In genomic region chr12:104974626-104975290, GRCh38 we compare ENCODE assay signal across 9 cellular contexts. TPM values are rescaled to one million over a fixed set of nuclear protein-coding genes. Genes with fewer than 3 reads are reported as not detected.
A peak's percentile ranks its signal among the peaks of the same experiment; 100 is the strongest.
DNase-seq lines count a peak whose midpoint lies in the region; ATAC-seq, FAIRE-seq and TF ChIP-seq lines count a peak whose summit lies in the region.
"Had no signal": no experiment of that assay in that cellular context is flagged by ENCODE, and none has a peak within 500 bp of the region (broad histone marks: within the 10 kb centered on the region; RNA-seq: fewer than 3 reads in every experiment).

No MANE protein-coding gene starts in this region.

- no peak overlapping the region for H3K27ac Mint-ChIP-seq in activated T-helper 1 cell treated with anti-CD3 and anti-CD28 coated beads, Interleukin-12 subunit alpha, Interleukin-12 subunit beta, Interleukin-2, Interleukin-4 antibody, amounts not matched to agents 30 ng/mL and 10 ng/mL and 1 ng/mL, durations not matched to agents 14 hours and 24 hours and 36 hours
- H3K27ac Mint-ChIP-seq: activated naive CD4-positive, alpha-beta T cell treated with anti-CD3 and anti-CD28 coated beads, Interleukin-2, amount 50 U/mL, for 24 hours had no signal

- TF ChIP-seq EP300 in gastroesophageal sphincter (IDR thresholded peaks at IDR 0.05) = no peak

- H3K36me3 ChIP-seq in gastroesophageal sphincter = no peaks in the 10 kb centered on the region
- no peaks in the 10 kb centered on the region for H3K36me3 ChIP-seq in aorta (ENCODE audit: control insufficient read depth in 1 of 2, insufficient read depth in 2 of 2, low read length in 1 of 2)

- FAIRE-seq in GM12892 (lab: Jason Lieb, UNC) = peak; percentile 92
- no peak for FAIRE-seq in HTR-8/SVneo (lab: Jason Lieb, UNC)

- H3K36me3 Mint-ChIP-seq in activated T-helper 1 cell treated with anti-CD3 and anti-CD28 coated beads, Interleukin-12 subunit alpha, Interleukin-12 subunit beta, Interleukin-2, Interleukin-4 antibody, amounts not matched to agents 30 ng/mL and 10 ng/mL and 1 ng/mL, durations not matched to agents 14 hours and 24 hours and 36 hours (ENCODE audit: low read depth) = no peaks in the 10 kb centered on the region
- H3K36me3 Mint-ChIP-seq: activated naive CD4-positive, alpha-beta T cell treated with anti-CD3 and anti-CD28 coated beads, Interleukin-2, amount 50 U/mL, for 24 hours had no signal

- peaks cover 12% of the 10 kb centered on the region for H3K27me3 Mint-ChIP-seq in activated T-helper 1 cell treated with anti-CD3 and anti-CD28 coated beads, Interleukin-12 subunit alpha, Interleukin-12 subunit beta, Interleukin-2, Interleukin-4 antibody, amounts not matched to agents 30 ng/mL and 10 ng/mL and 1 ng/mL, durations not matched to agents 14 hours and 24 hours and 36 hours (ENCODE audit: insufficient read depth)
- H3K27me3 Mint-ChIP-seq: activated naive CD4-positive, alpha-beta T cell treated with anti-CD3 and anti-CD28 coated beads, Interleukin-2, amount 50 U/mL, for 24 hours had no signal

- no peaks in the 10 kb centered on the region for H3K9me3 Mint-ChIP-seq in activated T-helper 1 cell treated with anti-CD3 and anti-CD28 coated beads, Interleukin-12 subunit alpha, Interleukin-12 subunit beta, Interleukin-2, Interleukin-4 antibody, amounts not matched to agents 30 ng/mL and 10 ng/mL and 1 ng/mL, durations not matched to agents 14 hours and 24 hours and 36 hours
- H3K9me3 Mint-ChIP-seq: activated naive CD4-positive, alpha-beta T cell treated with anti-CD3 and anti-CD28 coated beads, Interleukin-2, amount 50 U/mL, for 24 hours had no signal

- no peaks in the 10 kb centered on the region for H3K4me1 ChIP-seq in gastroesophageal sphincter
- H3K4me1 ChIP-seq in aorta (ENCODE audit: control insufficient read depth in 1 of 2, insufficient read depth in 2 of 2, low read length in 2 of 2) = no peaks in the 10 kb centered on the region

- H3K4me1 Mint-ChIP-seq in activated T-helper 1 cell treated with anti-CD3 and anti-CD28 coated beads, Interleukin-12 subunit alpha, Interleukin-12 subunit beta, Interleukin-2, Interleukin-4 antibody, amounts not matched to agents 30 ng/mL and 10 ng/mL and 1 ng/mL, durations not matched to agents 14 hours and 24 hours and 36 hours (ENCODE audit: low read depth) = no peaks in the 10 kb centered on the region
- H3K4me1 Mint-ChIP-seq: activated naive CD4-positive, alpha-beta T cell treated with anti-CD3 and anti-CD28 coated beads, Interleukin-2, amount 50 U/mL, for 24 hours had no signal

- H3K4me3 Mint-ChIP-seq in activated T-helper 1 cell treated with anti-CD3 and anti-CD28 coated beads, Interleukin-12 subunit alpha, Interleukin-12 subunit beta, Interleukin-2, Interleukin-4 antibody, amounts not matched to agents 30 ng/mL and 10 ng/mL and 1 ng/mL, durations not matched to agents 14 hours and 24 hours and 36 hours = no peak overlapping the region
- H3K4me3 Mint-ChIP-seq: activated naive CD4-positive, alpha-beta T cell treated with anti-CD3 and anti-CD28 coated beads, Interleukin-2, amount 50 U/mL, for 24 hours had no signal

- intact Hi-C loops in aorta (cut with DNase I) = no loop called here
- intact Hi-C loops in activated T-helper 1 cell treated with anti-CD3 and anti-CD28 coated beads, Interleukin-12 subunit alpha, Interleukin-12 subunit beta, Interleukin-2, Interleukin-4 antibody, amounts not matched to agents 30 ng/mL and 10 ng/mL and 1 ng/mL, durations not matched to agents 14 hours and 24 hours and 36 hours (cut with micrococcal nuclease) = no loop called here

- ATAC-seq in GM21723 (IDR thresholded peaks at IDR 0.05; ENCODE audit: unreplicated experiment) (peak; percentile 98), gastroesophageal sphincter (peak; percentile 41), aorta (ENCODE audit: low FRiP score) (no peak)

- TF ChIP-seq CTCF in gastroesophageal sphincter (IDR thresholded peaks at IDR 0.05) = no peak

- H3K27me3 ChIP-seq in gastroesophageal sphincter (no peaks in the 10 kb centered on the region), aorta (ENCODE audit: control insufficient read depth in 1 of 2, insufficient read depth in 2 of 2, low read length in 1 of 2) (no peaks in the 10 kb centered on the region)

- TF ChIP-seq POLR2A in GM12892 (IDR thresholded peaks at IDR 0.05; ENCODE audit: low read depth, low read length) (no peak), gastroesophageal sphincter (IDR thresholded peaks at IDR 0.05) (no peak)

- H3K9me3 ChIP-seq in gastroesophageal sphincter = no peaks in the 10 kb centered on the region
- H3K9me3 ChIP-seq in aorta (ENCODE audit: control insufficient read depth, low read length) = no peaks in the 10 kb centered on the region

- H3K4me3 ChIP-seq in gastroesophageal sphincter = no peak overlapping the region
- H3K4me3 ChIP-seq in aorta (ENCODE audit: low read length in 2 of 2) = no peak overlapping the region

- DNase-seq in GM12892 (ENCODE audit: insufficient read length) (peak; percentile 34), HTR-8/SVneo (ENCODE audit: insufficient read length, low spot score) (peak; percentile 36), DMS 273 (lab: John Stamatoyannopoulos, UW; ENCODE audit: unreplicated experiment) (no peak), aorta (no peak)
- DNase-seq in stimulated activated CD4-positive, alpha-beta T cell treated with anti-CD3 and anti-CD28 coated beads, Interleukin-4, amount 100 ng/mL, for 24 hours = no peak
- no peak for DNase-seq in activated T-helper 1 cell treated with anti-CD3 and anti-CD28 coated beads, Interleukin-12 subunit alpha, Interleukin-12 subunit beta, Interleukin-2, Interleukin-4 antibody, amounts not matched to agents 30 ng/mL and 10 ng/mL and 1 ng/mL, durations not matched to agents 14 hours and 24 hours and 36 hours (ENCODE audit: low spot score)

- WGBS in gastroesophageal sphincter (ENCODE audit: low coverage in 1 of 2), 2 donors = 61% methylated on average over 2 to 5 of the region's 7 CpGs
- WGBS in aorta, 2 donors = 79 to 82% methylated on average over 7 of the region's 7 CpGs

- no peak overlapping the region for H3K27ac ChIP-seq in gastroesophageal sphincter
- H3K27ac ChIP-seq in aorta (ENCODE audit: low read depth in 1 of 2, low read length in 2 of 2) = no peak overlapping the region

RNA-seq across cellular contexts. Expression of gene NOPCHAP1, which starts 11.4 kb away (rescaled TPM):
- 56.8 TPM for polyA plus RNA-seq in GM12892 (2012; ENCODE audit: missing spikeins)
- total RNA-seq in gastroesophageal sphincter (1 to 10 TPM; 3.3 to 6.9 (median 4.5) TPM), aorta (10 to 100 TPM in 1 of 2 donors, 1 to 10 TPM in 1; 9.5 to 12.9 TPM)
- polyA plus RNA-seq in aorta = 10 to 100 TPM in 1 of 2 donors, 1 to 10 TPM in 1; 6.8 to 12.6 TPM
- 28.0 and 40.0 TPM in 2 replicates for total RNA-seq in activated T-helper 1 cell treated with anti-CD3 and anti-CD28 coated beads, Interleukin-12 subunit alpha, Interleukin-12 subunit beta, Interleukin-2, Interleukin-4 antibody, amounts not matched to agents 30 ng/mL and 10 ng/mL and 1 ng/mL, durations not matched to agents 14 hours and 24 hours and 36 hours

RNA-seq across cellular contexts. Expression of gene SLC41A2, which starts 16.7 kb away (rescaled TPM):
- 16.5 TPM for polyA plus RNA-seq in GM12892 (2012; ENCODE audit: missing spikeins)
- total RNA-seq in gastroesophageal sphincter = 10 to 100 TPM; 24.1 to 95.4 (median 49.4) TPM
- total RNA-seq in aorta = 100 to 1,000 TPM in 1 of 2 donors, 10 to 100 TPM in 1; 96.4 to 106 TPM
- polyA plus RNA-seq in aorta = 10 to 100 TPM; 10.8 to 27.4 TPM
- total RNA-seq in activated T-helper 1 cell treated with anti-CD3 and anti-CD28 coated beads, Interleukin-12 subunit alpha, Interleukin-12 subunit beta, Interleukin-2, Interleukin-4 antibody, amounts not matched to agents 30 ng/mL and 10 ng/mL and 1 ng/mL, durations not matched to agents 14 hours and 24 hours and 36 hours = 16.4 and 19.0 TPM in 2 replicates

Comparison
In these comparisons a context has a peak if more than half of its experiments do, and no peak if none do; other contexts are left out.
1. DNase-seq: peak in GM12892 (single experiment) and HTR-8/SVneo (single experiment); none in DMS 273 (single experiment), aorta (0 of 2), stimulated activated CD4-positive, alpha-beta T cell treated with anti-CD3 and anti-CD28 coated beads, Interleukin-4, amount 100 ng/mL, for 24 hours (single experiment) and activated T-helper 1 cell treated with anti-CD3 and anti-CD28 coated beads, Interleukin-12 subunit alpha, Interleukin-12 subunit beta, Interleukin-2, Interleukin-4 antibody, amounts not matched to agents 30 ng/mL and 10 ng/mL and 1 ng/mL, durations not matched to agents 14 hours and 24 hours and 36 hours (single experiment).